ENCODE assay signal across 1 cellular context in the genomic region with DNA sequence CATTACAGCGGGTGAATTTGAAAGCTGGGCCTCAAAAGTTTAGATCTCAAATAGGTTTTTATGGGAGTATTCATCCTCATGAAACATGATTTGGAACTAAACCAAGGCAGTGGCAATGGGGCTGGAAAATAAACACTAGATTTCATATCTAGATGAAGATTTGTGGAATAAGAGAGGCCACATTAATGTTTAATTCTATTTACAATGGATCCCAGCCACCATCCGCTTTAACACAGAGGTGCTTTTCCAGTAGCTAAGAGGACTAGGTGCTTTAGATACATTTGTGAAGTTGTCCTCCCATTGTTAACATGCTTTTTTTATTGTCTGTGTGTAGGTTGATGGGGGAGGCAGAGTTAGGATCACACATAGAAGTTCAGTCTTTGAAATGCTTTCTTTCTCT.
TF ChIP-seq lines count a peak whose summit lies in the region.

No MANE protein-coding gene starts in this region.

TF ChIP-seq in H1, 55 proteins besides CTCF, POLR2A, EP300 and RAD21 (continued from another document):
- TF ChIP-seq MAFK (IDR thresholded peaks at IDR 0.05; ENCODE audit: low read depth, low read length) (no peak), BRCA1 (IDR thresholded peaks at IDR 0.05; ENCODE audit: low read depth, low read length) (no peak), PHF8 (conservative IDR thresholded peaks at IDR 0.05; ENCODE audit: low read depth, low read length) (no peak), JUN (IDR thresholded peaks at IDR 0.05; ENCODE audit: low read depth, low read length) (no peak)
